Comparison of ENCODE assay signal across 12 cellular contexts in the genomic region with DNA sequence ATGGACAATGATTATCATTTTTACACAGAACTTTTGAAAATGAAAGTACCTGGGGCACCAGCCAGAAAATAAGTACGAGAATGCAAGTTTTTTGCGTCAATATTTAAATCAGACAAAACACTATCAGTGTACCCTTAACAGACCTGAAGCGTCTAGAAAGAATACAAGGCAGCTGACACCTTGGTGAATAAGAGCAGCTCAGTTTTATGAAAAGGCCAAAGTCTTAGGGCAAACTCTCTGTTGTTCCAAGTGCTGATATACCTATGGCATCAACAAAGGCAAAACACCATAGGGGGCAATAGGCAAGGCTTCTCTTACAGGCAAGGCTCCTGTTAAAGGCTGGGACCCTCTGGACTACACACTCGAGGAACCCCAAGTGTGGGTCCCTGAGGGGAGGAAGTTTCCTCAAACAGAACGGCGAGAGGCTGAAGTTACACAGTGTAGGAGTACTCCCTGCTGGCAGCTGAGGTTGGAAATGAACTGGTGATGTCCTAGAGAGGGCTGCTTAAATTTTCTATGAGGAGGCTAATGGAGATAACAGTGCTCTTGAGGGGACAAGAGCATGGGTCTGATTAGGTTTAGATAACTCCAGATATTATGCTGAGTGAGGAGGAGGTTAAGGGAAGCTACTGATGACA.
DNase-seq lines count a peak whose midpoint lies in the region; ATAC-seq and TF ChIP-seq lines count a peak whose summit lies in the region.
"Had no signal": no experiment of that assay in that cellular context is flagged by ENCODE, and none has a peak within 500 bp of the region (broad histone marks: within the 10 kb centered on the region; RNA-seq: fewer than 3 reads in every experiment).

No MANE protein-coding gene starts in this region.

- no peak for TF ChIP-seq POLR2A in esophagus muscularis mucosa (IDR thresholded peaks at IDR 0.05; ENCODE audit: low read depth)

- ATAC-seq in stimulated activated naive CD8-positive, alpha-beta T cell treated with anti-CD3 and anti-CD28 coated beads, Interleukin-15, Interleukin-2, amounts not matched to agents 100 U/mL and 50 U/mL, for 24 hours, result no peak
- no peak for ATAC-seq in HG03439 (IDR thresholded peaks at IDR 0.05; ENCODE audit: unreplicated experiment)
- ATAC-seq in HG02571 (IDR thresholded peaks at IDR 0.05; ENCODE audit: unreplicated experiment), result no peak

- H3K4me3 Mint-ChIP-seq in stimulated activated naive CD8-positive, alpha-beta T cell treated with anti-CD3 and anti-CD28 coated beads, Interleukin-15, Interleukin-2, amounts not matched to agents 100 ng/mL and 50 ng/mL, for 24 hours, result no peak overlapping the region
- no peak overlapping the region for H3K4me3 Mint-ChIP-seq in T-helper 2 cell treated with Interferon-gamma antibody and Interleukin-4, amounts not matched to agents 5 μg/mL and 100 μg/mL, for 36 hours

- H3K36me3 Mint-ChIP-seq in stimulated activated naive CD8-positive, alpha-beta T cell treated with anti-CD3 and anti-CD28 coated beads, Interleukin-15, Interleukin-2, amounts not matched to agents 100 ng/mL and 50 ng/mL, for 24 hours (ENCODE audit: low read depth), result peaks cover 9% of the 10 kb centered on the region
- no peaks in the 10 kb centered on the region for H3K36me3 Mint-ChIP-seq in T-helper 2 cell treated with Interferon-gamma antibody and Interleukin-4, amounts not matched to agents 5 μg/mL and 100 μg/mL, for 36 hours (ENCODE audit: low read depth)

- no peaks in the 10 kb centered on the region for H3K27me3 Mint-ChIP-seq in stimulated activated naive CD8-positive, alpha-beta T cell treated with anti-CD3 and anti-CD28 coated beads, Interleukin-15, Interleukin-2, amounts not matched to agents 100 ng/mL and 50 ng/mL, for 24 hours
- H3K27me3 Mint-ChIP-seq in T-helper 2 cell treated with Interferon-gamma antibody and Interleukin-4, amounts not matched to agents 5 μg/mL and 100 μg/mL, for 36 hours (ENCODE audit: low read depth), result no peaks in the 10 kb centered on the region

- H3K4me3 ChIP-seq in esophagus muscularis mucosa (peak overlapping the region in 3 of 4 donors; percentile 10 to 17 (median 15)), muscle layer of duodenum (ENCODE audit: low read depth in 1 of 2, low read length in 2 of 2) (no peak overlapping the region)
- H3K4me3 ChIP-seq: sigmoid colon, upper lobe of left lung had no signal

- intact Hi-C loops in esophagus muscularis mucosa (cut with DNase I), result no loop called here
- intact Hi-C loops in head of caudate nucleus (cut with DNase I), result no loop called here

- H3K36me3 ChIP-seq in esophagus muscularis mucosa, result peaks cover 0 to 5% (median 0%) of the 10 kb centered on the region in 4 donors
- no peaks in the 10 kb centered on the region for H3K36me3 ChIP-seq in muscle layer of duodenum (ENCODE audit: control insufficient read depth in 1 of 2, insufficient read depth in 2 of 2, low read length in 2 of 2)
- H3K36me3 ChIP-seq: brain microvascular endothelial cell, sigmoid colon, upper lobe of left lung had no signal

- H3K9me3 Mint-ChIP-seq in stimulated activated naive CD8-positive, alpha-beta T cell treated with anti-CD3 and anti-CD28 coated beads, Interleukin-15, Interleukin-2, amounts not matched to agents 100 ng/mL and 50 ng/mL, for 24 hours, result no peaks in the 10 kb centered on the region
- no peaks in the 10 kb centered on the region for H3K9me3 Mint-ChIP-seq in T-helper 2 cell treated with Interferon-gamma antibody and Interleukin-4, amounts not matched to agents 5 μg/mL and 100 μg/mL, for 36 hours

- DNase-seq in stimulated activated naive CD8-positive, alpha-beta T cell treated with anti-CD3 and anti-CD28 coated beads, Interleukin-15, Interleukin-2, amounts not matched to agents 100 U/mL and 50 U/mL, for 24 hours, result no peak
- DNase-seq in esophagus muscularis mucosa (ENCODE audit: extremely low spot score) (no peak), head of caudate nucleus (no peak)
- DNase-seq in T-helper 2 cell treated with Interferon-gamma antibody and Interleukin-4, amounts not matched to agents 5 μg/mL and 100 μg/mL, for 36 hours (ENCODE audit: low spot score), result no peak
- DNase-seq: brain microvascular endothelial cell, NCI-H2107, sigmoid colon, upper lobe of left lung had no signal

- peaks cover 23% of the 10 kb centered on the region for H3K4me1 Mint-ChIP-seq in stimulated activated naive CD8-positive, alpha-beta T cell treated with anti-CD3 and anti-CD28 coated beads, Interleukin-15, Interleukin-2, amounts not matched to agents 100 ng/mL and 50 ng/mL, for 24 hours (ENCODE audit: low read depth)
- peaks cover 2% of the 10 kb centered on the region for H3K4me1 Mint-ChIP-seq in T-helper 2 cell treated with Interferon-gamma antibody and Interleukin-4, amounts not matched to agents 5 μg/mL and 100 μg/mL, for 36 hours (ENCODE audit: low read depth)

- H3K27ac ChIP-seq in esophagus muscularis mucosa (replicated peaks in 1 of 4) (peak overlapping the region in 3 of 4 donors; percentile 24 to 58 (median 51)), muscle layer of duodenum (ENCODE audit: low read length) (peak overlapping the region; percentile 17)
- H3K27ac ChIP-seq: brain microvascular endothelial cell, upper lobe of left lung had no signal

- H3K27me3 ChIP-seq in esophagus muscularis mucosa (no peaks in the 10 kb centered on the region), muscle layer of duodenum (ENCODE audit: low read depth, low read length) (no peaks in the 10 kb centered on the region)
- H3K27me3 ChIP-seq: brain microvascular endothelial cell, sigmoid colon, upper lobe of left lung had no signal

- no peaks in the 10 kb centered on the region for H3K9me3 ChIP-seq in esophagus muscularis mucosa
- H3K9me3 ChIP-seq in muscle layer of duodenum (ENCODE audit: control insufficient read depth in 1 of 2, low read length in 2 of 2), result no peaks in the 10 kb centered on the region
- H3K9me3 ChIP-seq: sigmoid colon, upper lobe of left lung had no signal

- H3K4me1 ChIP-seq in esophagus muscularis mucosa (peaks cover 4 to 20% (median 16%) of the 10 kb centered on the region in 4 donors), muscle layer of duodenum (ENCODE audit: control insufficient read depth in 1 of 2, insufficient read depth in 2 of 2, low read length in 2 of 2) (peaks cover 0 to 5% of the 10 kb centered on the region in 2 donors)
- H3K4me1 ChIP-seq: upper lobe of left lung had no signal

- TF ChIP-seq EP300 in esophagus muscularis mucosa (IDR thresholded peaks at IDR 0.05), result no peak

- H3K27ac Mint-ChIP-seq in stimulated activated naive CD8-positive, alpha-beta T cell treated with anti-CD3 and anti-CD28 coated beads, Interleukin-15, Interleukin-2, amounts not matched to agents 100 ng/mL and 50 ng/mL, for 24 hours, result peak overlapping the region; percentile 2
- no peak overlapping the region for H3K27ac Mint-ChIP-seq in T-helper 2 cell treated with Interferon-gamma antibody and Interleukin-4, amounts not matched to agents 5 μg/mL and 100 μg/mL, for 36 hours

- 73% methylated on average over 5 of the region's 6 CpGs for WGBS in esophagus muscularis mucosa

- TF ChIP-seq CTCF in esophagus muscularis mucosa (IDR thresholded peaks at IDR 0.05), result no peak

Comparison
In these comparisons a context has a peak if more than half of its experiments do, and no peak if none do; other contexts are left out.
1. H3K4me3 ChIP-seq: peak in esophagus muscularis mucosa (3 of 4); none in muscle layer of duodenum (0 of 2).